In the genomic region with DNA sequence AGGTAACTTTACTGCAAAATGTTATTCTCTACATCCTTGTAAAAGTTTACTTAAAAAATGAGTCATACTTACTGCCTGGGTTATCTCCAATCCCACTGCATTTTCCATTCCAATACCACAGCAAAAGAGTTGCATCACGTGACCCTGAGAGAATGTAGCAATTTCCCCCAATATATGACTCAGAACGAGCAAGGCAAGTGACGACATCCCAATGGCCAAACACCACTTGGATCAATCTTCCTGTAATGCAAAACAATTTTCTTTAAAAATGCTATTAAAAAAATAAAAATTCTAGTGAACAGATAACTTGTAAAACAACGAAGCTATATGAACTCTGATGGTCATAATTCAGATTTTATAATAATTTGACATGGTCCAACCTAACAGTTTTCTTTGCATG, we compare ENCODE assay signal across 10 cellular contexts.
A peak's percentile ranks its signal among the peaks of the same experiment; 100 is the strongest.
DNase-seq lines count a peak whose midpoint lies in the region; ATAC-seq, FAIRE-seq and TF ChIP-seq lines count a peak whose summit lies in the region.
"Had no signal": no experiment of that assay in that cellular context is flagged by ENCODE, and none has a peak within 500 bp of the region (broad histone marks: within the 10 kb centered on the region; RNA-seq: fewer than 3 reads in every experiment).

No MANE protein-coding gene starts in this region.

- H3K9me3 ChIP-seq in astrocyte (ENCODE audit: insufficient read depth, low read depth, low read length) (no peaks in the 10 kb centered on the region), muscle layer of colon (ENCODE audit: low read length) (no peaks in the 10 kb centered on the region)

- no peaks in the 10 kb centered on the region for H3K36me3 Mint-ChIP-seq in astrocyte (ENCODE audit: low read depth, unreplicated experiment)

- H3K27me3 ChIP-seq in astrocyte (ENCODE audit: insufficient read depth, low read length) (no peaks in the 10 kb centered on the region), muscle layer of colon (ENCODE audit: control insufficient read depth in 1 of 2, insufficient read depth in 2 of 2, low read length in 2 of 2) (no peaks in the 10 kb centered on the region)

- H3K27me3 Mint-ChIP-seq in astrocyte (ENCODE audit: low read depth, unreplicated experiment), result no peaks in the 10 kb centered on the region

- peak overlapping the region; percentile 90 for H3K27ac Mint-ChIP-seq in astrocyte (ENCODE audit: unreplicated experiment)

- FAIRE-seq in astrocyte (lab: Jason Lieb, UNC) (peak; percentile 91), frontal cortex (lab: Jason Lieb, UNC) (no peak)

- H3K4me3 ChIP-seq in astrocyte (ENCODE audit: insufficient read depth, low read depth, low read length), result no peak overlapping the region
- no peak overlapping the region for H3K4me3 ChIP-seq in muscle layer of colon (ENCODE audit: low read depth in 1 of 2, low read length in 2 of 2)

- H3K9me3 Mint-ChIP-seq in astrocyte (ENCODE audit: unreplicated experiment), result no peaks in the 10 kb centered on the region

- H3K9ac ChIP-seq in astrocyte (ENCODE audit: low read length) (no peak overlapping the region), muscle layer of colon (ENCODE audit: low read length) (no peak overlapping the region)

- H3K27ac ChIP-seq in astrocyte (ENCODE audit: low read depth, low read length) (peak overlapping the region; percentile 80), muscle layer of colon (ENCODE audit: low read depth, low read length) (peak overlapping the region; percentile 71)

- no peaks in the 10 kb centered on the region for H3K79me2 ChIP-seq in astrocyte (ENCODE audit: insufficient read depth, low read length)

- peaks cover 27% of the 10 kb centered on the region for H3K4me1 Mint-ChIP-seq in astrocyte (ENCODE audit: low read depth, unreplicated experiment)

- H2AFZ ChIP-seq in astrocyte (ENCODE audit: low read depth, low read length), result no peak overlapping the region

- TF ChIP-seq CTCF in astrocyte (IDR thresholded peaks at IDR 0.05; ENCODE audit: insufficient read depth, low read depth, low read length), result no peak

- ATAC-seq in HG03432 (IDR thresholded peaks at IDR 0.05; ENCODE audit: unreplicated experiment), result no peak

- H4K20me1 ChIP-seq in astrocyte (ENCODE audit: insufficient read depth, low read length), result no peaks in the 10 kb centered on the region

- DNase-seq in CD1c-positive myeloid dendritic cell (ENCODE audit: extremely low spot score) (peak; percentile 63), NCI-H226 (peak; percentile 82), astrocyte (ENCODE audit: low read depth) (peak; percentile 97), mesenteric fat pad (ENCODE audit: low spot score) (no peak), frontal cortex (ENCODE audit: low spot score in 2 of 2) (no peak), NCI-H82 treated with DMSO at 0.1 percent for 48 hours (lab: John Stamatoyannopoulos, UW; ENCODE audit: unreplicated experiment) (no peak)
- DNase-seq: activated CD4-positive, CD25-positive, alpha-beta regulatory T cell; left cardiac atrium had no signal

- H3K36me3 ChIP-seq in astrocyte (ENCODE audit: insufficient read depth, low read length) (no peaks in the 10 kb centered on the region), muscle layer of colon (ENCODE audit: insufficient read depth, low read length) (no peaks in the 10 kb centered on the region)

- H3K4me2 ChIP-seq in astrocyte (ENCODE audit: low read length), result no peak overlapping the region

- no peak overlapping the region for H3K4me3 Mint-ChIP-seq in astrocyte (ENCODE audit: unreplicated experiment)

- peaks cover 26% of the 10 kb centered on the region for H3K4me1 ChIP-seq in astrocyte (ENCODE audit: insufficient read depth, low read length)
- H3K4me1 ChIP-seq in muscle layer of colon (ENCODE audit: insufficient read depth, low read length), result peaks cover 33% of the 10 kb centered on the region

Comparison
In these comparisons a context has a peak if more than half of its experiments do, and no peak if none do; other contexts are left out.
1. DNase-seq: peak in CD1c-positive myeloid dendritic cell (single experiment), NCI-H226 (single experiment) and astrocyte (single experiment); none in mesenteric fat pad (single experiment), frontal cortex (0 of 2) and NCI-H82 treated with DMSO at 0.1 percent for 48 hours (single experiment).